Comparison of ENCODE assay signal across 8 cellular contexts in the genomic region with DNA sequence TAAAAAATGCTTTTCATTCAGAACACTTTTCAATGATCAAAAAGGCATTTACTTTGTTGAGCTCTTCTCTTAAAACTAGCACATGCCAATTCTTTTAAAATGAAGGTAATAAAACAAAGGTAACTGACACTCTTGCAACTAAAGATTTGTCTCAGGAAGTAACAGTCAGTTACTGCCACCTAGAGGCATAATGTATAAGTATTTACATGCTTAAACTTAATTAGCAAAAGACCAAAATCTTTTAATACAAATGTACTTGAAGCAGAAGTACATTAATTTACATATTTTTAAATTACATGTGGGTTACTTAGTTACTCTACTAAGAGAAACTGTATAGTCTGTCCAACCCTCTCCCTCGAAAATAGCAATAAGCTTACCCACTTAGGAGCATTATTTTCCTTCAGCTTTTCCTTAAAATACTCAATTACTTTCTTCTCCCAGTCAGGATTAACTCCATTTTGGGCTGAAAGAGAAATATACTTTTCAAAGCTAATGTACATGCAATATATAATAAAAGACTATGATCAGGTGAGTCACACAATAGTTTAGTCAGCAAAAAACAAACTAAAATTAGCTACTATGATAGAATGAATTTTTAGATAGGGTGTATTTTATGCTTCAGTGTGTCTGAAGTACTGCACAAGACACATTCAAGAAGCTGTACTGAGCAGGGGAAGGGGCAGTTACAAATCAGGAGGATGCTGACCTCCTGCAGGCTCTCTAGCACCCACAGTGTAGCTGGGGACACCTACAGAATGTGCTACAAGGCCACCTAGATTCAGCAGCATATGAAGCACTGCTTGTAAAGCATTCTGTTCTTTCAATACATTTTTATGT. TPM values are rescaled to one million over a fixed set of nuclear protein-coding genes. Genes with fewer than 3 reads are reported as not detected.
DNase-seq lines count a peak whose midpoint lies in the region; ATAC-seq and TF ChIP-seq lines count a peak whose summit lies in the region.

No MANE protein-coding gene starts in this region.

- intact Hi-C loops in Caco-2 (cut with micrococcal nuclease; ENCODE audit: unreplicated experiment), result loop anchor here (1.0 kb wide), 3 partner anchors 109 to 251 kb away; no protein-coding TSS in a partner anchor
- intact Hi-C loops in esophagus muscularis mucosa (cut with DNase I), result loop anchor here (2.0 to 10.0 kb wide), 3 partner anchors 112 to 255 kb away; no protein-coding TSS in a partner anchor

- H3K27me3 Mint-ChIP-seq in Caco-2 (ENCODE audit: insufficient read depth, unreplicated experiment), result no peaks in the 10 kb centered on the region

- 81% methylated on average over 1 of the region's 1 CpG for WGBS in esophagus muscularis mucosa

- H3K36me3 Mint-ChIP-seq in Caco-2 (ENCODE audit: insufficient read depth, unreplicated experiment), result peaks cover 32% of the 10 kb centered on the region

- peak; percentile 44 to 45 for TF ChIP-seq CTCF in Caco-2 (IDR thresholded peaks at IDR 0.05; ENCODE audit: insufficient read depth in 1 of 2, low read depth in 1 of 2, low read length in 1 of 2, severe bottlenecking in 1 of 2, unreplicated experiment in 1 of 2)
- TF ChIP-seq CTCF in esophagus muscularis mucosa (IDR thresholded peaks at IDR 0.05), result peak; percentile 62 to 68 (median 64)

- DNase-seq in Caco-2, result peak in 1 of 2 experiments; percentile 34
- DNase-seq in SK-N-MC (ENCODE audit: low read depth, low spot score), result peak; percentile 8
- DNase-seq in esophagus muscularis mucosa (ENCODE audit: extremely low spot score), result no peak
- peak; percentile 79 for DNase-seq in pons (ENCODE audit: low spot score)
- DNase-seq in AG08396 (ENCODE audit: low spot score), result no peak

- H3K27me3 ChIP-seq in Caco-2 (replicated peaks; ENCODE audit: control insufficient read depth, insufficient read depth, low read length) (no peaks in the 10 kb centered on the region), esophagus muscularis mucosa (no peaks in the 10 kb centered on the region)

- 0 out of 2 replicates have a peak overlapping the region, but pooled peaks have one; percentile 50 for H3K27ac ChIP-seq in SK-N-MC
- no peak overlapping the region for H3K27ac ChIP-seq in esophagus muscularis mucosa (replicated peaks in 1 of 4)

- TF ChIP-seq POLR2A in esophagus muscularis mucosa (IDR thresholded peaks at IDR 0.05; ENCODE audit: low read depth), result no peak

- H3K9me3 ChIP-seq in Caco-2 (no peaks in the 10 kb centered on the region), SK-N-MC (ENCODE audit: low read depth, low read length) (0 out of 2 replicates have a peak, but pooled peaks cover 3% of the 10 kb centered on the region), esophagus muscularis mucosa (no peaks in the 10 kb centered on the region)

- H3K9ac ChIP-seq in SK-N-MC (ENCODE audit: insufficient read length), result no peak overlapping the region

- H3K4me1 Mint-ChIP-seq in Caco-2 (ENCODE audit: low read depth, unreplicated experiment), result peaks cover 13% of the 10 kb centered on the region

- H3K36me3 ChIP-seq in Caco-2 (ENCODE audit: control insufficient read depth, insufficient read depth, low read length) (no peaks in the 10 kb centered on the region), SK-N-MC (ENCODE audit: insufficient read depth, low read length) (peaks cover 33% of the 10 kb centered on the region), esophagus muscularis mucosa (peaks cover 6 to 35% (median 22%) of the 10 kb centered on the region in 4 donors)

- CTCF ChIA-PET in Caco-2 (lab: Charles Lee), result interaction anchor here (0.6 to 3.7 kb wide), 8 partner anchors 10 to 660 kb away, joined by 3 to 31 read pairs (median 4); no protein-coding TSS in a partner anchor

- BruUV-seq in Caco-2 (replicated peaks; lab: Mats Ljungman, UMichigan), result no TSS peak

- no peaks in the 10 kb centered on the region for H3K9me3 Mint-ChIP-seq in Caco-2 (ENCODE audit: unreplicated experiment)

- peak; percentile 42 for ATAC-seq in GM21786 (IDR thresholded peaks at IDR 0.05; ENCODE audit: unreplicated experiment)
- ATAC-seq in HG03175 (IDR thresholded peaks at IDR 0.05; ENCODE audit: unreplicated experiment), result no peak
- ATAC-seq in GM19035 (IDR thresholded peaks at IDR 0.05; ENCODE audit: unreplicated experiment), result no peak

- no peak for TF ChIP-seq EP300 in esophagus muscularis mucosa (IDR thresholded peaks at IDR 0.05)

- H3K27ac Mint-ChIP-seq in Caco-2 (ENCODE audit: unreplicated experiment), result peak overlapping the region; percentile 45

- no peak overlapping the region for H3K4me3 Mint-ChIP-seq in Caco-2 (ENCODE audit: unreplicated experiment)

- H3K4me1 ChIP-seq in Caco-2 (peaks cover 14% of the 10 kb centered on the region; the same call in 1 of the 2 replicates), esophagus muscularis mucosa (peaks cover 7 to 26% (median 18%) of the 10 kb centered on the region in 4 donors)

- H3K4me3 ChIP-seq in Caco-2 (ENCODE audit: low read depth, low read length), result no peak overlapping the region
- H3K4me3 ChIP-seq in SK-N-MC, result no peak overlapping the region
- no peak overlapping the region for H3K4me3 ChIP-seq in esophagus muscularis mucosa

- POLR2A ChIA-PET in Caco-2 (lab: Charles Lee), result interaction anchor here (0.9 kb wide), 1 partner anchor 209 kb away, joined by 4 read pairs; the partner anchor contains the start of gene BAG3

RNA-seq across cellular contexts. Expression of gene MCMBP, which starts 13.0 kb away (rescaled TPM):
- total RNA-seq in Caco-2 (2022), result 77.2 and 88.4 TPM in 2 replicates
- 10 to 100 TPM; 47.3 to 77.2 (median 52.3) TPM for total RNA-seq in esophagus muscularis mucosa

RNA-seq across cellular contexts. Expression of gene SEC23IP, which starts 32.9 kb away (rescaled TPM):
- total RNA-seq in Caco-2 (2022) (108 and 116 TPM in 2 replicates), esophagus muscularis mucosa (10 to 100 TPM; 22.4 to 29.9 (median 24.2) TPM)

Comparison
In these comparisons a context has a peak if more than half of its experiments do, and no peak if none do; other contexts are left out.
1. DNase-seq: peak in SK-N-MC (single experiment) and pons (single experiment); none in esophagus muscularis mucosa (single experiment) and AG08396 (single experiment).